14 cellular contexts compared by ENCODE assay signal in genomic region chr1:155537193-155537592, GRCh38. TPM values are rescaled to one million over a fixed set of nuclear protein-coding genes. Genes with fewer than 3 reads are reported as not detected.
DNase-seq lines count a peak whose midpoint lies in the region; ATAC-seq and TF ChIP-seq lines count a peak whose summit lies in the region.
"Had no signal": no experiment of that assay in that cellular context is flagged by ENCODE, and none has a peak within 500 bp of the region (broad histone marks: within the 10 kb centered on the region; RNA-seq: fewer than 3 reads in every experiment).

No MANE protein-coding gene starts in this region.

- H3K4me1 Mint-ChIP-seq in activated T-cell treated with anti-CD3 and anti-CD28 coated beads, Interleukin-2, amount 50 U/mL, for 24 hours (ENCODE audit: low read depth), result peaks cover 72% of the 10 kb centered on the region
- H3K4me1 Mint-ChIP-seq in activated T-cell treated with anti-CD3 and anti-CD28 coated beads, Interleukin-2, amount 50 U/mL, for 4 hours (ENCODE audit: low read depth), result peaks cover 65% of the 10 kb centered on the region
- H3K4me1 Mint-ChIP-seq in natural killer cell, result peaks cover 54 to 55% of the 10 kb centered on the region in 2 donors

- H3K4me3 Mint-ChIP-seq in activated T-cell treated with anti-CD3 and anti-CD28 coated beads, Interleukin-2, amount 50 U/mL, for 24 hours, result peak overlapping the region; percentile 63
- H3K4me3 Mint-ChIP-seq in activated T-cell treated with anti-CD3 and anti-CD28 coated beads, Interleukin-2, amount 50 U/mL, for 4 hours, result no peak overlapping the region
- H3K4me3 Mint-ChIP-seq in natural killer cell, result no peak overlapping the region

- TF ChIP-seq CTCF in natural killer cell (IDR thresholded peaks at IDR 0.05), result no peak

- H3K27me3 Mint-ChIP-seq in activated T-cell treated with anti-CD3 and anti-CD28 coated beads, Interleukin-2, amount 50 U/mL, for 24 hours, result no peaks in the 10 kb centered on the region
- no peaks in the 10 kb centered on the region for H3K27me3 Mint-ChIP-seq in activated T-cell treated with anti-CD3 and anti-CD28 coated beads, Interleukin-2, amount 50 U/mL, for 4 hours (ENCODE audit: low read depth)
- no peaks in the 10 kb centered on the region for H3K27me3 Mint-ChIP-seq in natural killer cell (ENCODE audit: low read depth in 2 of 2)

- DNase-seq in activated T-cell treated with anti-CD3 and anti-CD28 coated beads, Interleukin-2, amount 50 U/mL, for 24 hours, result no peak
- DNase-seq in activated T-cell treated with anti-CD3 and anti-CD28 coated beads, Interleukin-2, amount 50 U/mL, for 4 hours, result no peak
- DNase-seq in Karpas-422 (no peak), natural killer cell (no peak), activated gamma-delta T cell treated with Interleukin-2 at 50 U/mL for 16 hours (no peak), NCI-H146 treated with DMSO at 0.1 percent for 48 hours (lab: John Stamatoyannopoulos, UW; ENCODE audit: unreplicated experiment) (no peak), NCI-H1092 (lab: John Stamatoyannopoulos, UW) (no peak)
- no peak for DNase-seq in activated naive CD4-positive, alpha-beta T cell treated with anti-CD3 and anti-CD28 coated beads, Interleukin-2, amount 50 U/mL, for 72 hours (ENCODE audit: low spot score in 2 of 2)
- DNase-seq: activated CD4-positive, CD25-positive, alpha-beta regulatory T cell; activated T-cell treated with anti-CD3 and anti-CD28 coated beads, Interleukin-2, amount 50 U/mL, for 1 hour; mesenchymal stem cell; NCI-H1417 treated with DMSO at 0.1 percent for 48 hours; RPMI8226 had no signal

- peak overlapping the region; percentile 97 for H3K27ac Mint-ChIP-seq in activated T-cell treated with anti-CD3 and anti-CD28 coated beads, Interleukin-2, amount 50 U/mL, for 24 hours
- H3K27ac Mint-ChIP-seq in activated naive CD4-positive, alpha-beta T cell treated with anti-CD3 and anti-CD28 coated beads, Interleukin-2, amount 50 U/mL, for 72 hours, result peak overlapping the region; percentile 92 to 99
- peak overlapping the region; percentile 60 to 90 for H3K27ac Mint-ChIP-seq in natural killer cell

- H3K27ac ChIP-seq in Karpas-422 (ENCODE audit: low read length), result peak overlapping the region; percentile 66

- H3K9me2 ChIP-seq in Karpas-422 (replicated peaks; ENCODE audit: insufficient read depth, low read length), result no peaks in the 10 kb centered on the region

- intact Hi-C loops in natural killer cell (cut with micrococcal nuclease), result no loop called here

- no peaks in the 10 kb centered on the region for H4K20me1 ChIP-seq in Karpas-422 (ENCODE audit: insufficient read depth, low read depth, low read length)

- peaks cover 96% of the 10 kb centered on the region for H3K79me2 ChIP-seq in Karpas-422 (ENCODE audit: low read length)

- H3K27me3 ChIP-seq in Karpas-422 (ENCODE audit: low read length), result no peaks in the 10 kb centered on the region
- H3K27me3 ChIP-seq: esophagus muscularis mucosa had no signal

- H3K4me2 ChIP-seq in Karpas-422 (ENCODE audit: low read depth, low read length, poor library complexity, severe bottlenecking), result no peak overlapping the region

- no peaks in the 10 kb centered on the region for H3K9me3 ChIP-seq in Karpas-422 (ENCODE audit: low read length)
- H3K9me3 ChIP-seq: esophagus muscularis mucosa had no signal

- peaks cover 6% of the 10 kb centered on the region; the same call in 1 of the 2 replicates for H3K36me3 ChIP-seq in Karpas-422 (ENCODE audit: insufficient read depth, low read length)
- H3K36me3 ChIP-seq: esophagus muscularis mucosa had no signal

- H3K9me3 Mint-ChIP-seq in activated T-cell treated with anti-CD3 and anti-CD28 coated beads, Interleukin-2, amount 50 U/mL, for 24 hours, result no peaks in the 10 kb centered on the region
- H3K9me3 Mint-ChIP-seq in activated T-cell treated with anti-CD3 and anti-CD28 coated beads, Interleukin-2, amount 50 U/mL, for 4 hours, result no peaks in the 10 kb centered on the region
- H3K9me3 Mint-ChIP-seq in activated naive CD4-positive, alpha-beta T cell treated with anti-CD3 and anti-CD28 coated beads, Interleukin-2, amount 50 U/mL, for 72 hours, result peaks cover 0 to 8% of the 10 kb centered on the region in 2 donors
- H3K9me3 Mint-ChIP-seq in natural killer cell, result peaks cover 0 to 2% of the 10 kb centered on the region in 2 donors

- no peak overlapping the region for H3K4me3 ChIP-seq in Karpas-422 (ENCODE audit: low read length)
- H3K4me3 ChIP-seq: esophagus muscularis mucosa had no signal

- H3K9ac ChIP-seq in Karpas-422 (ENCODE audit: low read length), result no peak overlapping the region; the same call in 1 of the 2 replicates

- no peak overlapping the region for H2AFZ ChIP-seq in Karpas-422 (ENCODE audit: low read length)

- H3K4me1 ChIP-seq in Karpas-422 (ENCODE audit: low read length), result peaks cover 58% of the 10 kb centered on the region

- ATAC-seq in activated T-cell treated with anti-CD3 and anti-CD28 coated beads, Interleukin-2, amount 50 U/mL, for 4 hours, result no peak
- no peak for ATAC-seq in activated naive CD4-positive, alpha-beta T cell treated with anti-CD3 and anti-CD28 coated beads, Interleukin-2, amount 50 U/mL, for 72 hours
- ATAC-seq in natural killer cell, result no peak

- peaks cover 19% of the 10 kb centered on the region for H3K36me3 Mint-ChIP-seq in activated T-cell treated with anti-CD3 and anti-CD28 coated beads, Interleukin-2, amount 50 U/mL, for 24 hours (ENCODE audit: low read depth)
- peaks cover 10% of the 10 kb centered on the region for H3K36me3 Mint-ChIP-seq in activated T-cell treated with anti-CD3 and anti-CD28 coated beads, Interleukin-2, amount 50 U/mL, for 4 hours (ENCODE audit: insufficient read depth)
- H3K36me3 Mint-ChIP-seq in activated naive CD4-positive, alpha-beta T cell treated with anti-CD3 and anti-CD28 coated beads, Interleukin-2, amount 50 U/mL, for 72 hours, result peaks cover 0 to 20% of the 10 kb centered on the region in 2 donors
- no peaks in the 10 kb centered on the region for H3K36me3 Mint-ChIP-seq in natural killer cell

RNA-seq across cellular contexts. Expression of gene ASH1L, which starts 25.4 kb away (rescaled TPM):
- 10 to 100 TPM; 23.9 to 27.7 (median 25.5) TPM for total RNA-seq in activated T-cell treated with anti-CD3 and anti-CD28 coated beads, Interleukin-2, amount 50 U/mL, for 4 hours
- total RNA-seq in Karpas-422 (2014; rRNA removed; shearing (Covaris generic); ENCODE audit: low replicate concordance), result 27.2 and 45.1 TPM in 2 replicates
- 10 to 100 TPM; 43.0 to 69.4 TPM for total RNA-seq in activated naive CD4-positive, alpha-beta T cell treated with anti-CD3 and anti-CD28 coated beads, Interleukin-2, amount 50 U/mL, for 72 hours
- 10 to 100 TPM; 82.2 to 99.5 (median 91.9) TPM for total RNA-seq in natural killer cell
